ENCODE assay signal across 17 cellular contexts in the genomic region with DNA sequence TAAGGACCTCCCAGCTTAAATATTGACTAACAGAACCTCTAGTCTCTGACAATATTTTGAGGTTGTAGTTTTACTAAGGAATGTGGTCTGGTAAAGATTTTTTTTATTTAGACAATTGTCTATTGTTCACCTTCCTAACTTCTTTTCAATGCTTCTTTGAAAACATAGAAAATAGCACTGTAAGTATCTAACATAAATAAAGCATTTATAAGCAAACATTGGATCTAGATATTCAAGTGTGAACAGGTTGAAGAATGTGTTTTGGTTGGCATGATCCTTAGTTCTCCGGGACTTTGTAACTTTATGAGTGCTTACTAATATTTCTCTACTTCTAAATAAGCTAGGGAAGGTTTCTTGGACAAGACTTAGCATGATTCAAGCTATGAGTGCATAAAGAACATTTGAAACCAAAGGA.
A peak's percentile ranks its signal among the peaks of the same experiment; 100 is the strongest.
DNase-seq lines count a peak whose midpoint lies in the region; ATAC-seq and TF ChIP-seq lines count a peak whose summit lies in the region.
"Had no signal": no experiment of that assay in that cellular context is flagged by ENCODE, and none has a peak within 500 bp of the region (broad histone marks: within the 10 kb centered on the region; RNA-seq: fewer than 3 reads in every experiment).

No MANE protein-coding gene starts in this region.

- H3K9me3 Mint-ChIP-seq in neural progenitor cell: no peaks in the 10 kb centered on the region
- H3K9me3 Mint-ChIP-seq: stimulated activated effector memory CD8-positive, alpha-beta T cell treated with anti-CD3 and anti-CD28 coated beads, Interleukin-12 subunit alpha, Interleukin-12 subunit beta, amount 100 ng/mL, for 72 hours; type B pancreatic cell had no signal

- no peaks in the 10 kb centered on the region for H3K36me3 Mint-ChIP-seq in neural progenitor cell
- H3K36me3 Mint-ChIP-seq: stimulated activated effector memory CD8-positive, alpha-beta T cell treated with anti-CD3 and anti-CD28 coated beads, Interleukin-12 subunit alpha, Interleukin-12 subunit beta, amount 100 ng/mL, for 72 hours; type B pancreatic cell had no signal

- peak overlapping the region; percentile 39; the same call in 1 of the 2 replicates for H3K27ac ChIP-seq in ACC112 (ENCODE audit: low read depth, low read length)
- no peak overlapping the region for H3K27ac ChIP-seq in neural progenitor cell
- H3K27ac ChIP-seq: parathyroid adenoma, spleen had no signal

- H3K4me3 ChIP-seq in ACC112 (ENCODE audit: low read depth, low read length) (no peak overlapping the region), epithelial cell of esophagus (ENCODE audit: low read length) (no peak overlapping the region), neural progenitor cell (no peak overlapping the region)
- H3K4me3 ChIP-seq: spleen had no signal

- H3K27ac Mint-ChIP-seq in neural progenitor cell: no peak overlapping the region
- H3K27ac Mint-ChIP-seq: stimulated activated effector memory CD8-positive, alpha-beta T cell treated with anti-CD3 and anti-CD28 coated beads, Interleukin-12 subunit alpha, Interleukin-12 subunit beta, amount 100 ng/mL, for 72 hours; type B pancreatic cell had no signal

- no peak overlapping the region for H3K9ac ChIP-seq in neural progenitor cell
- H3K9ac ChIP-seq: parathyroid adenoma had no signal

- H3K79me2 ChIP-seq in ACC112 (ENCODE audit: control insufficient read depth, insufficient read depth, low read length, unreplicated experiment) (no peaks in the 10 kb centered on the region), neural progenitor cell (ENCODE audit: low read depth) (no peaks in the 10 kb centered on the region)
- H3K79me2 ChIP-seq: parathyroid adenoma had no signal

- peak; percentile 48 for DNase-seq in LHCN-M2 (ENCODE audit: low read depth)
- peak; percentile 91 for DNase-seq in epithelial cell of esophagus (ENCODE audit: low read depth)
- DNase-seq in neural progenitor cell (ENCODE audit: low spot score): no peak
- no peak for DNase-seq in GM10266 (ENCODE audit: extremely low spot score)
- no peak for DNase-seq in mucosa of gallbladder (ENCODE audit: low spot score)
- no peak for DNase-seq in stimulated activated naive CD8-positive, alpha-beta T cell treated with anti-CD3 and anti-CD28 coated beads, Interleukin-15, Interleukin-2, amounts not matched to agents 100 U/mL and 50 U/mL, for 24 hours
- DNase-seq: activated naive CD4-positive, alpha-beta T cell treated with anti-CD3 and anti-CD28 coated beads, Interleukin-2, amount 50 U/mL, for 16 hours; GDM1; left colon; NCI-H1930; NCI-H510A; spleen had no signal

- peaks cover 2% of the 10 kb centered on the region for H3K27me3 Mint-ChIP-seq in neural progenitor cell (ENCODE audit: insufficient read depth, low read depth)
- H3K27me3 Mint-ChIP-seq: type B pancreatic cell had no signal

- H3K4me2 ChIP-seq in neural progenitor cell: no peak overlapping the region

- no peaks in the 10 kb centered on the region for H3K4me1 Mint-ChIP-seq in neural progenitor cell
- H3K4me1 Mint-ChIP-seq: stimulated activated effector memory CD8-positive, alpha-beta T cell treated with anti-CD3 and anti-CD28 coated beads, Interleukin-12 subunit alpha, Interleukin-12 subunit beta, amount 100 ng/mL, for 72 hours had no signal

- no peaks in the 10 kb centered on the region for H3F3A ChIP-seq in neural progenitor cell (ENCODE audit: low read depth)

- H4K20me1 ChIP-seq in neural progenitor cell (ENCODE audit: low read depth): no peaks in the 10 kb centered on the region

- no peaks in the 10 kb centered on the region for H3K36me3 ChIP-seq in ACC112 (ENCODE audit: insufficient read depth, low read length)
- H3K36me3 ChIP-seq in neural progenitor cell: no peaks in the 10 kb centered on the region
- H3K36me3 ChIP-seq: spleen had no signal

- H3K9me3 ChIP-seq in neural progenitor cell (ENCODE audit: low read depth): no peaks in the 10 kb centered on the region
- H3K9me3 ChIP-seq: spleen had no signal

- no peak for ATAC-seq in activated CD4-positive, CD25-positive, alpha-beta regulatory T cell treated with anti-CD3 and anti-CD28 coated beads, Interleukin-2, amount 50 U/mL, for 24 hours
- no peak for ATAC-seq in stimulated activated naive CD8-positive, alpha-beta T cell treated with anti-CD3 and anti-CD28 coated beads, Interleukin-15, Interleukin-2, amounts not matched to agents 100 U/mL and 50 U/mL, for 24 hours
- ATAC-seq: left colon; stimulated activated effector memory CD8-positive, alpha-beta T cell treated with anti-CD3 and anti-CD28 coated beads, Interleukin-12 subunit alpha, Interleukin-12 subunit beta, amount 100 ng/mL, for 72 hours had no signal

- H3K27me3 ChIP-seq in ACC112 (ENCODE audit: insufficient read depth, low read length): no peaks in the 10 kb centered on the region
- H3K27me3 ChIP-seq in neural progenitor cell: no peaks in the 10 kb centered on the region
- H3K27me3 ChIP-seq: spleen had no signal

- TF ChIP-seq CTCF in epithelial cell of esophagus (IDR thresholded peaks at IDR 0.05; ENCODE audit: insufficient read depth, low read depth, low read length, missing control alignments) (no peak), neural progenitor cell (IDR thresholded peaks at IDR 0.05) (no peak), GM10266 (IDR thresholded peaks at IDR 0.05; ENCODE audit: control insufficient read depth, insufficient read depth, low read depth, missing control alignments) (no peak)

- H3K4me1 ChIP-seq in ACC112 (ENCODE audit: control insufficient read depth, insufficient read depth, low read length, unreplicated experiment) (peaks cover 28% of the 10 kb centered on the region), neural progenitor cell (no peaks in the 10 kb centered on the region)
- H3K4me1 ChIP-seq: parathyroid adenoma, spleen had no signal

- H2AFZ ChIP-seq in ACC112 (ENCODE audit: low read length, unreplicated experiment) (no peak overlapping the region), neural progenitor cell (replicated peaks) (peak overlapping the region; percentile 66)
- H2AFZ ChIP-seq: parathyroid adenoma had no signal

- no peak overlapping the region for H3K4me3 Mint-ChIP-seq in neural progenitor cell
- H3K4me3 Mint-ChIP-seq: stimulated activated effector memory CD8-positive, alpha-beta T cell treated with anti-CD3 and anti-CD28 coated beads, Interleukin-12 subunit alpha, Interleukin-12 subunit beta, amount 100 ng/mL, for 72 hours; type B pancreatic cell had no signal

Comparison
In these comparisons a context has a peak if more than half of its experiments do, and no peak if none do; other contexts are left out.
1. DNase-seq: peak in LHCN-M2 (single experiment) and epithelial cell of esophagus (single experiment); none in neural progenitor cell (single experiment), GM10266 (single experiment), mucosa of gallbladder (single experiment) and stimulated activated naive CD8-positive, alpha-beta T cell treated with anti-CD3 and anti-CD28 coated beads, Interleukin-15, Interleukin-2, amounts not matched to agents 100 U/mL and 50 U/mL, for 24 hours (single experiment).